In the genomic region with DNA sequence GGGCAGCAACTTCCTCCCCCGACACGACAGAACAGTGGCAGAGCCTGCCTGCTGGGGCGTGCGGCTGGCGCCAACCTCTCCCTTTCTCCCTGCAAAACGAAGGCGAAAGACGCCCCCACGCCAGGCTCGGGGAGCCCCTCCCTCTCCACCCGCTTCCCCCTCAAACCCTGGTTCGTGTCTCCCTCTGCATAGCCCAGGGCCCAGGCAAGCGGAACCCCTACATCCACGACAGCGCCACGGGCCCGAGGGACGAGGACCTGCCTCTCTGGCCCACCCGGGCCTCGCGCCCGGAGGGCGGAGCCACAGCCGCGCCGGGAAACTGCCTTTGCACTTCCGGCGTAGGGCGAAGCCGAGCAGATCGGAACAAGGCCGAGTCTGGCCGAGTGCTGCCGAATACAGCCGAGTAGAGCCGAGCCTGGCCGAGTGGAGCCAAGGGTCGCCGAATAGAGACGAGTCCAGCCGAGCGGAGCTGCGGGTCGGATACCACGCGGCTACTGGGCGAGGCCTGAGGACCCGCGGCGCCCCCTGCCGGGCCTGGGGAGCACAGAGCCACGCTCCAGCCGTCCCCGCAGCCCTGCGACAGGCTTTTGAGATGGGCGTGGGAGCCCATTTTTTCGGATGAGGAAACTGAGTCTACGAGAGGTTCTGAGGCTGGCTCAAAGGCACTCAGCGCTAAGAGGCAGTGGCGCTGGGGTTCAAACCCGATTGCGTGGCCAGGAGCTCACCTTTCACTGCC, we compare ENCODE assay signal across 1 cellular context.
TF ChIP-seq lines count a peak whose summit lies in the region.

No MANE protein-coding gene starts in this region.

TF ChIP-seq in neural cell, 6 proteins besides CTCF, POLR2A, EP300 and RAD21 (continued from another document):
- TF ChIP-seq, protein P1, sequence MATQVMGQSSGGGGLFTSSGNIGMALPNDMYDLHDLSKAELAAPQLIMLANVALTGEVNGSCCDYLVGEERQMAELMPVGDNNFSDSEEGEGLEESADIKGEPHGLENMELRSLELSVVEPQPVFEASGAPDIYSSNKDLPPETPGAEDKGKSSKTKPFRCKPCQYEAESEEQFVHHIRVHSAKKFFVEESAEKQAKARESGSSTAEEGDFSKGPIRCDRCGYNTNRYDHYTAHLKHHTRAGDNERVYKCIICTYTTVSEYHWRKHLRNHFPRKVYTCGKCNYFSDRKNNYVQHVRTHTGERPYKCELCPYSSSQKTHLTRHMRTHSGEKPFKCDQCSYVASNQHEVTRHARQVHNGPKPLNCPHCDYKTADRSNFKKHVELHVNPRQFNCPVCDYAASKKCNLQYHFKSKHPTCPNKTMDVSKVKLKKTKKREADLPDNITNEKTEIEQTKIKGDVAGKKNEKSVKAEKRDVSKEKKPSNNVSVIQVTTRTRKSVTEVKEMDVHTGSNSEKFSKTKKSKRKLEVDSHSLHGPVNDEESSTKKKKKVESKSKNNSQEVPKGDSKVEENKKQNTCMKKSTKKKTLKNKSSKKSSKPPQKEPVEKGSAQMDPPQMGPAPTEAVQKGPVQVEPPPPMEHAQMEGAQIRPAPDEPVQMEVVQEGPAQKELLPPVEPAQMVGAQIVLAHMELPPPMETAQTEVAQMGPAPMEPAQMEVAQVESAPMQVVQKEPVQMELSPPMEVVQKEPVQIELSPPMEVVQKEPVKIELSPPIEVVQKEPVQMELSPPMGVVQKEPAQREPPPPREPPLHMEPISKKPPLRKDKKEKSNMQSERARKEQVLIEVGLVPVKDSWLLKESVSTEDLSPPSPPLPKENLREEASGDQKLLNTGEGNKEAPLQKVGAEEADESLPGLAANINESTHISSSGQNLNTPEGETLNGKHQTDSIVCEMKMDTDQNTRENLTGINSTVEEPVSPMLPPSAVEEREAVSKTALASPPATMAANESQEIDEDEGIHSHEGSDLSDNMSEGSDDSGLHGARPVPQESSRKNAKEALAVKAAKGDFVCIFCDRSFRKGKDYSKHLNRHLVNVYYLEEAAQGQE (IDR thresholded peaks at IDR 0.05; ENCODE audit: borderline replicate concordance): peak; percentile 81
